ENCODE assay signal across 8 cellular contexts in genomic region chr22:50627452-50627913, GRCh38. TPM values are rescaled to one million over a fixed set of nuclear protein-coding genes. Genes with fewer than 3 reads are reported as not detected.
DNase-seq lines count a peak whose midpoint lies in the region; ATAC-seq and TF ChIP-seq lines count a peak whose summit lies in the region.

No MANE protein-coding gene starts in this region.

- H3K4me3 ChIP-seq in HEK293 (ENCODE audit: low read depth, low read length) (peak overlapping the region; percentile 71), neuron (ENCODE audit: low read length) (peak overlapping the region; percentile 56)

- no peaks in the 10 kb centered on the region for H3K27me3 ChIP-seq in neuron (ENCODE audit: insufficient read depth, low read length)

- no peaks in the 10 kb centered on the region for H3K27me3 Mint-ChIP-seq in T-helper 17 cell

- H2AFZ ChIP-seq in neuron (ENCODE audit: low read depth, low read length), result peak overlapping the region; percentile 68

- peak overlapping the region; percentile 97 for H3K27ac Mint-ChIP-seq in T-helper 17 cell

- CTCF ChIA-PET in HEK293 (lab: Yijun Ruan, JAX), result interaction anchor here (0.9 to 1.5 kb wide), 5 partner anchors 13 to 147 kb away, joined by 3 to 4 read pairs (median 3); no protein-coding TSS in a partner anchor

- H3K27ac ChIP-seq in HEK293 (ENCODE audit: extremely low read depth, low read depth, low read length), result peak overlapping the region; percentile 73; the same call in 1 of the 2 replicates

- ATAC-seq in T-helper 17 cell (no peak), esophagus mucosa (peak; percentile 3), GM19397 (IDR thresholded peaks at IDR 0.05; ENCODE audit: unreplicated experiment) (no peak)

- peak; percentile 62 for DNase-seq in D341Med (ENCODE audit: low spot score)
- DNase-seq in T-helper 17 cell, result no peak
- no peak for DNase-seq in midbrain (lab: John Stamatoyannopoulos, UW)
- no peak for DNase-seq in DMS153 (lab: John Stamatoyannopoulos, UW)

- peak overlapping the region; percentile 96 for H3K4me3 Mint-ChIP-seq in T-helper 17 cell

- H3K36me3 Mint-ChIP-seq in T-helper 17 cell (ENCODE audit: low read depth), result peaks cover 5% of the 10 kb centered on the region

- POLR2A ChIA-PET in HEK293 (lab: Yijun Ruan, JAX), result interaction anchor here (0.7 to 1.6 kb wide), 7 partner anchors 9 to 120 kb away, joined by 3 to 8 read pairs (median 3); partner anchors contain the start of genes LMF2, NCAPH2 and SYCE3

- H3K4me1 ChIP-seq in HEK293 (ENCODE audit: control insufficient read depth, insufficient read depth, low read length) (no peaks in the 10 kb centered on the region; the same call in 1 of the 2 replicates), neuron (ENCODE audit: insufficient read depth, low read length) (peaks cover 30% of the 10 kb centered on the region)

- H3K9me3 ChIP-seq in HEK293 (ENCODE audit: control insufficient read depth, insufficient read depth, low read depth, low read length) (no peaks in the 10 kb centered on the region), T-helper 17 cell (ENCODE audit: control insufficient read depth, low read length, poor library complexity, severe bottlenecking) (no peaks in the 10 kb centered on the region), neuron (ENCODE audit: low read length) (no peaks in the 10 kb centered on the region)

- no peak for TF ChIP-seq CTCF in HEK293 (tag by site-specific recombination; IDR thresholded peaks at IDR 0.05)

- H3K36me3 ChIP-seq in HEK293 (ENCODE audit: control insufficient read depth in 2 of 2, insufficient read depth in 1 of 2, low read length in 2 of 2), result peaks cover 0 to 11% of the 10 kb centered on the region in 2 experiments; a peak in 1 of 3 replicates
- H3K36me3 ChIP-seq in neuron (ENCODE audit: insufficient read depth, low read length), result no peaks in the 10 kb centered on the region

- peaks cover 19% of the 10 kb centered on the region for H3K4me1 Mint-ChIP-seq in T-helper 17 cell

TF ChIP-seq in HEK293, 187 proteins besides CTCF, POLR2A, EP300 and RAD21:
- 0 out of 2 replicates have a peak, but pooled peaks have one; percentile 34 for TF ChIP-seq HIC1 (tag by site-specific recombination; IDR thresholded peaks at IDR 0.05)
- TF ChIP-seq SP3 (tag by site-specific recombination; IDR thresholded peaks at IDR 0.05), result peak; percentile 50
- TF ChIP-seq ZBTB8A (tag by site-specific recombination; IDR thresholded peaks at IDR 0.05), result peak; percentile 43; the same call in 1 of the 2 replicates
- TF ChIP-seq ZSCAN30 (tag by site-specific recombination; IDR thresholded peaks at IDR 0.05), result no peak
- TF ChIP-seq ZFP69B (tag by site-specific recombination; IDR thresholded peaks at IDR 0.05), result no peak
- no peak for TF ChIP-seq ZNF514 (tag by site-specific recombination; IDR thresholded peaks at IDR 0.05)
- TF ChIP-seq PATZ1 (tag by site-specific recombination; IDR thresholded peaks at IDR 0.05), result peak; percentile 36; the same call in 1 of the 2 replicates
- no peak for TF ChIP-seq ZNF341 (tag by site-specific recombination; IDR thresholded peaks at IDR 0.05; ENCODE audit: low read depth)
- no peak for TF ChIP-seq YY1 (tag by site-specific recombination; IDR thresholded peaks at IDR 0.05)
- no peak for TF ChIP-seq INSM2 (tag by site-specific recombination; IDR thresholded peaks at IDR 0.05)
- TF ChIP-seq ZNF529 (tag by site-specific recombination; IDR thresholded peaks at IDR 0.05; ENCODE audit: insufficient replicate concordance), result no peak
- TF ChIP-seq ZEB2 (tag by site-specific recombination; IDR thresholded peaks at IDR 0.05), result no peak
- TF ChIP-seq SP2 (tag by site-specific recombination; IDR thresholded peaks at IDR 0.05), result peak; percentile 66
- no peak for TF ChIP-seq OVOL3 (tag by site-specific recombination; IDR thresholded peaks at IDR 0.05)
- TF ChIP-seq GLIS2 (tag by site-specific recombination; IDR thresholded peaks at IDR 0.05), result peak; percentile 8; the same call in 1 of the 2 replicates
- TF ChIP-seq BCL11B (tag by site-specific recombination; IDR thresholded peaks at IDR 0.05; ENCODE audit: low read depth), result 0 out of 2 replicates have a peak, but pooled peaks have one; percentile 58
- TF ChIP-seq KLF1 (tag by site-specific recombination; IDR thresholded peaks at IDR 0.05), result peak; percentile 80

RNA-seq across cellular contexts. Expression of gene ARSA, which starts 0.5 kb away (rescaled TPM):
- total RNA-seq in T-helper 17 cell, result 10 to 100 TPM; 59.4 to 64.0 TPM
- 30.1 TPM for total RNA-seq in esophagus mucosa

RNA-seq across cellular contexts. Expression of gene MAPK8IP2, which starts 26.9 kb away (rescaled TPM):
- total RNA-seq in T-helper 17 cell (under 1 TPM; 0.08 to 0.17 TPM), esophagus mucosa (2.3 TPM)

RNA-seq across cellular contexts. Expression of gene CHKB, which starts 44.8 kb away (rescaled TPM):
- 100 to 1,000 TPM; 133 to 181 TPM for total RNA-seq in T-helper 17 cell
- total RNA-seq in esophagus mucosa, result 31.4 TPM

RNA-seq across cellular contexts. Expression of gene SHANK3, which starts 45.1 kb away (rescaled TPM):
- total RNA-seq in T-helper 17 cell (under 1 TPM in 1 of 2 donors, not detected in 1; 0.07 TPM), esophagus mucosa (5.9 TPM)

RNA-seq across cellular contexts. Expression of gene CPT1B, which starts 49.3 kb away (rescaled TPM):
- total RNA-seq in T-helper 17 cell (10 to 100 TPM; 40.0 to 59.5 TPM), esophagus mucosa (12.1 TPM)
